9 cellular contexts compared by ENCODE assay signal in the genomic region with DNA sequence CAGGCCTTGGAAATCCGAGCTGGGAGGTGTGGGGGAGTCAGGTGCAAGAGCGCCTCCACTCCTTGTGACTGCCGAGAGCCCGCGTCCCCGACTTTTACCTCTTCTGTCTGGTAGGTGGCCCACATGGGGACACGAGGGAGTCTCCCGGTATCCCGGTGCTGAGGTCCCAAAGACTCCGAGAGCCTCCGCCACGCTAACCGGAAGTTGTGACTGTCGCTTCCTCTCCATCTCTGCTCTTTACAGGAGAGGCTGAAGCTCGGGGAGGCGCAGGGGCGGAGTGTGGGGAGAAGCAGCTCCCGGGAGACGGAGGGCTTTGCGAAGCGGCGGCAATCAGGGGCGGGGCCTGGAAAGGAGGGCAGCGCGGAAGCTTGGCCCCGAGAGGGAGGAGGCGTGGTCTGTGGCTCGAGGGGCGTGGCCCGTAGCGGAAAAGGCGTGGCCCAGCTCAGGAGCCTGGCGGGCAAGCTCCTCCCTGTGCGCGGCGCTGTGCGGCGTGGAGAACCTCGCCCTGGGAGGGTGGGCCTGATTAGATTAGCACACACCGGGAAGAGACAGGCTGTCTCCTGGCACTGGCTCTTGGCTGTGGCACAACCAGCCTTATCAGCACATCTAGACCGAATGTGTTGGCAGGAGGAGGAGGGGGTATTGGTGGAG.
DNase-seq lines count a peak whose midpoint lies in the region; ATAC-seq and TF ChIP-seq lines count a peak whose summit lies in the region.
"Had no signal": no experiment of that assay in that cellular context is flagged by ENCODE, and none has a peak within 500 bp of the region (broad histone marks: within the 10 kb centered on the region; RNA-seq: fewer than 3 reads in every experiment).

No MANE protein-coding gene starts in this region.

- H3K4me3 Mint-ChIP-seq in dendritic cell treated with granulocyte-macrophage colony-stimulating factor and Interleukin-4, amounts not matched to agents 40 ng/mL and 50 ng/mL, for 4 days = peak overlapping the region; percentile 42

- H3K4me1 ChIP-seq in right atrium auricular region = peaks cover 0 to 4% of the 10 kb centered on the region in 2 donors
- no peaks in the 10 kb centered on the region for H3K4me1 ChIP-seq in upper lobe of right lung

- no peaks in the 10 kb centered on the region for H3K9me3 ChIP-seq in right atrium auricular region
- no peaks in the 10 kb centered on the region for H3K9me3 ChIP-seq in upper lobe of right lung

- peak overlapping the region in 1 of 2 donors; percentile 21 for H3K27ac ChIP-seq in right atrium auricular region
- peak overlapping the region; percentile 47 for H3K27ac ChIP-seq in upper lobe of right lung

- no peaks in the 10 kb centered on the region for H3K4me1 Mint-ChIP-seq in dendritic cell treated with granulocyte-macrophage colony-stimulating factor and Interleukin-4, amounts not matched to agents 40 ng/mL and 50 ng/mL, for 4 days (ENCODE audit: low read depth)

- peak in 1 of 2 donors; percentile 23 for TF ChIP-seq CTCF in right atrium auricular region (IDR thresholded peaks at IDR 0.05)
- TF ChIP-seq CTCF in upper lobe of right lung (IDR thresholded peaks at IDR 0.05) = no peak

- peaks cover 60% of the 10 kb centered on the region for H3K9me3 Mint-ChIP-seq in dendritic cell treated with granulocyte-macrophage colony-stimulating factor and Interleukin-4, amounts not matched to agents 40 ng/mL and 50 ng/mL, for 4 days

- intact Hi-C loops in Right ventricle myocardium inferior (cut with DNase I) (no loop called here), upper lobe of right lung (cut with DNase I) (no loop called here)
- intact Hi-C loops in dendritic cell treated with granulocyte-macrophage colony-stimulating factor and Interleukin-4, amounts not matched to agents 40 ng/mL and 50 ng/mL, for 4 days (cut with micrococcal nuclease) = no loop called here

- H3K27me3 Mint-ChIP-seq in dendritic cell treated with granulocyte-macrophage colony-stimulating factor and Interleukin-4, amounts not matched to agents 40 ng/mL and 50 ng/mL, for 4 days = no peaks in the 10 kb centered on the region
- H3K27me3 Mint-ChIP-seq: CD4-positive, alpha-beta memory T cell had no signal

- no peaks in the 10 kb centered on the region for H3K36me3 Mint-ChIP-seq in dendritic cell treated with granulocyte-macrophage colony-stimulating factor and Interleukin-4, amounts not matched to agents 40 ng/mL and 50 ng/mL, for 4 days (ENCODE audit: low read depth)
- H3K36me3 Mint-ChIP-seq: CD4-positive, alpha-beta memory T cell had no signal

- H3K27me3 ChIP-seq in right atrium auricular region (no peaks in the 10 kb centered on the region), upper lobe of right lung (no peaks in the 10 kb centered on the region)

- DNase-seq in Right ventricle myocardium inferior (ENCODE audit: missing footprints) = peak; percentile 78
- no peak for DNase-seq in right atrium auricular region (ENCODE audit: low spot score)
- peak; percentile 51 for DNase-seq in left lobe of liver (ENCODE audit: low spot score)
- DNase-seq in upper lobe of right lung = peak; percentile 90

- H3K36me3 ChIP-seq in right atrium auricular region (no peaks in the 10 kb centered on the region), upper lobe of right lung (no peaks in the 10 kb centered on the region)

- no peak overlapping the region for H3K27ac Mint-ChIP-seq in dendritic cell treated with granulocyte-macrophage colony-stimulating factor and Interleukin-4, amounts not matched to agents 40 ng/mL and 50 ng/mL, for 4 days

- peak; percentile 95 for ATAC-seq in Right ventricle myocardium inferior
- peak; percentile 66 for ATAC-seq in left lobe of liver
- ATAC-seq in upper lobe of right lung = peak; percentile 95
- no peak for ATAC-seq in GM21360 (IDR thresholded peaks at IDR 0.05; ENCODE audit: unreplicated experiment)
- ATAC-seq in HG03520 (IDR thresholded peaks at IDR 0.05; ENCODE audit: unreplicated experiment) = no peak
- no peak for ATAC-seq in HG02571 (IDR thresholded peaks at IDR 0.05; ENCODE audit: unreplicated experiment)

- H3K4me3 ChIP-seq in right atrium auricular region (peak overlapping the region in 1 of 2 donors; percentile 33), upper lobe of right lung (peak overlapping the region; percentile 33)

Comparison
In these comparisons a context has a peak if more than half of its experiments do, and no peak if none do; other contexts are left out.
1. ATAC-seq: peak in Right ventricle myocardium inferior (single experiment), left lobe of liver (single experiment) and upper lobe of right lung (single experiment); none in GM21360 (single experiment), HG03520 (single experiment) and HG02571 (single experiment).